Comparison of ENCODE assay signal across 1 cellular context in the genomic region with DNA sequence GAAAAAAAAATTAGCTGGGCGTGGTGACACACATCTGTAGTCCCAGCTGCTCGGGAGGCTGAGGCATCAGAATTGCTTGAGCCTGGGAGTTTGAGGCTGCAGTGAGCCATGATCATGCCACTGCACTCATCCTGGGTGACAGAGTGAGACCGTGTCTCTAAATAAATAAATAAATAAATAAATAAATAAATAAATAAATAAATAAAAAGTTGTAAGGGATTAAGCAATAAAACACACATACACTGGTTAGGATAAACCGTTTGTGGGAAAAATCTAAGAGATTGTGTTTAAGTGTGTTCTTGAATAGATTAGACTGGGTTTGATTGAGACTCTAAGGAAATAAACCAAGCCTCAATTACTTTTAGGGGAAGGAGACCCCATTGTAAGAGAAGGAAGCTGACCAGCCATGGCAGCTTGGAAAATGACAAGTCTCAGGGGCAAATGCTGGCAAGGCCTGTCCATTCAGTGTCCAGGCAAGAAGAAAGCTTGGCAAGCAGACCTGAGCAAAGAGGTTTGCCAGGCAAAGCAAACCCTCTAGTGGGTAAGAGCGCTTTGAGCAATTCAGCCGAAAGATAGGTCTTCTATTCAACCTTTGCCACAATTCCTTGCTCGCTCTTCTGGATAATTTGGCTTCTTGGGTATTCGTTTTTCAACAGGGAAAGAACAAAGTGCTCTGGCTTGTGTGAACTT.
A peak's percentile ranks its signal among the peaks of the same experiment; 100 is the strongest.
TF ChIP-seq lines count a peak whose summit lies in the region.

No MANE protein-coding gene starts in this region.

TF ChIP-seq in HEK293, 187 proteins besides CTCF, POLR2A, EP300 and RAD21 (continued from another document and continues in another):
- TF ChIP-seq ZBTB8A (tag by site-specific recombination; IDR thresholded peaks at IDR 0.05): peak; percentile 83
- TF ChIP-seq ZNF202 (tag by site-specific recombination; IDR thresholded peaks at IDR 0.05; ENCODE audit: borderline replicate concordance): no peak
- no peak for TF ChIP-seq ZNF175 (tag by site-specific recombination; IDR thresholded peaks at IDR 0.05)
- TF ChIP-seq ZNF423 (tag by site-specific recombination; IDR thresholded peaks at IDR 0.05): no peak
- TF ChIP-seq ZNF169 (tag by site-specific recombination; IDR thresholded peaks at IDR 0.05): no peak
- peak; percentile 28; the same call in 1 of the 2 replicates for TF ChIP-seq ZNF341 (tag by site-specific recombination; IDR thresholded peaks at IDR 0.05; ENCODE audit: low read depth)
- TF ChIP-seq ZNF768 (tag by site-specific recombination; IDR thresholded peaks at IDR 0.05): no peak
- no peak for TF ChIP-seq TCF7L2 (IDR thresholded peaks at IDR 0.05; ENCODE audit: borderline replicate concordance, low read depth, low read length)
- peak; percentile 93 for TF ChIP-seq ZNF266 (tag by site-specific recombination; IDR thresholded peaks at IDR 0.05; ENCODE audit: low read depth)
- TF ChIP-seq ZNF140 (tag by site-specific recombination; IDR thresholded peaks at IDR 0.05): peak; percentile 96
- peak; percentile 63; the same call in 1 of the 2 replicates for TF ChIP-seq ZNF501 (tag by site-specific recombination; IDR thresholded peaks at IDR 0.05)
- TF ChIP-seq ZNF121 (tag by site-specific recombination; IDR thresholded peaks at IDR 0.05): 0 out of 2 replicates have a peak, but pooled peaks have one; percentile 53
- no peak for TF ChIP-seq ZNF335 (tag by site-specific recombination; conservative IDR thresholded peaks at IDR 0.05)
- no peak for TF ChIP-seq ZNF223 (tag by site-specific recombination; IDR thresholded peaks at IDR 0.05)
- peak; percentile 97 for TF ChIP-seq ZNF394 (tag by site-specific recombination; IDR thresholded peaks at IDR 0.05; ENCODE audit: borderline replicate concordance)
- no peak for TF ChIP-seq ZNF488 (tag by site-specific recombination; IDR thresholded peaks at IDR 0.05)
- no peak for TF ChIP-seq ZFHX2 (tag by site-specific recombination; conservative IDR thresholded peaks at IDR 0.05)
- TF ChIP-seq ZNF654 (tag by site-specific recombination; IDR thresholded peaks at IDR 0.05; ENCODE audit: low read depth): peak; percentile 42
- 0 out of 2 replicates have a peak, but pooled peaks have one; percentile 31 for TF ChIP-seq ZFP3 (tag by site-specific recombination; IDR thresholded peaks at IDR 0.05; ENCODE audit: low read depth)
- TF ChIP-seq ZNF623 (tag by site-specific recombination; IDR thresholded peaks at IDR 0.05): peak; percentile 85
- peak; percentile 34; the same call in 1 of the 2 replicates for TF ChIP-seq SP3 (tag by site-specific recombination; IDR thresholded peaks at IDR 0.05)
- TF ChIP-seq ZNF221 (tag by site-specific recombination; IDR thresholded peaks at IDR 0.05; ENCODE audit: borderline replicate concordance): peak; percentile 56; the same call in 1 of the 2 replicates
- no peak for TF ChIP-seq ZNF311 (tag by site-specific recombination; IDR thresholded peaks at IDR 0.05; ENCODE audit: borderline replicate concordance)
- peak; percentile 74; the same call in 1 of the 2 replicates for TF ChIP-seq ZNF560 (tag by site-specific recombination; IDR thresholded peaks at IDR 0.05; ENCODE audit: borderline replicate concordance)
- TF ChIP-seq ZNF704 (tag by site-specific recombination; IDR thresholded peaks at IDR 0.05): peak; percentile 65; the same call in 1 of the 2 replicates
- no peak for TF ChIP-seq PATZ1 (tag by site-specific recombination; IDR thresholded peaks at IDR 0.05)
- TF ChIP-seq ZNF530 (tag by site-specific recombination; IDR thresholded peaks at IDR 0.05; ENCODE audit: low read depth): peak; percentile 58; the same call in 1 of the 2 replicates
- no peak for TF ChIP-seq ZNF658 (tag by site-specific recombination; IDR thresholded peaks at IDR 0.05)
- no peak for TF ChIP-seq ZNF600 (tag by site-specific recombination; IDR thresholded peaks at IDR 0.05)
- TF ChIP-seq, protein P1, sequence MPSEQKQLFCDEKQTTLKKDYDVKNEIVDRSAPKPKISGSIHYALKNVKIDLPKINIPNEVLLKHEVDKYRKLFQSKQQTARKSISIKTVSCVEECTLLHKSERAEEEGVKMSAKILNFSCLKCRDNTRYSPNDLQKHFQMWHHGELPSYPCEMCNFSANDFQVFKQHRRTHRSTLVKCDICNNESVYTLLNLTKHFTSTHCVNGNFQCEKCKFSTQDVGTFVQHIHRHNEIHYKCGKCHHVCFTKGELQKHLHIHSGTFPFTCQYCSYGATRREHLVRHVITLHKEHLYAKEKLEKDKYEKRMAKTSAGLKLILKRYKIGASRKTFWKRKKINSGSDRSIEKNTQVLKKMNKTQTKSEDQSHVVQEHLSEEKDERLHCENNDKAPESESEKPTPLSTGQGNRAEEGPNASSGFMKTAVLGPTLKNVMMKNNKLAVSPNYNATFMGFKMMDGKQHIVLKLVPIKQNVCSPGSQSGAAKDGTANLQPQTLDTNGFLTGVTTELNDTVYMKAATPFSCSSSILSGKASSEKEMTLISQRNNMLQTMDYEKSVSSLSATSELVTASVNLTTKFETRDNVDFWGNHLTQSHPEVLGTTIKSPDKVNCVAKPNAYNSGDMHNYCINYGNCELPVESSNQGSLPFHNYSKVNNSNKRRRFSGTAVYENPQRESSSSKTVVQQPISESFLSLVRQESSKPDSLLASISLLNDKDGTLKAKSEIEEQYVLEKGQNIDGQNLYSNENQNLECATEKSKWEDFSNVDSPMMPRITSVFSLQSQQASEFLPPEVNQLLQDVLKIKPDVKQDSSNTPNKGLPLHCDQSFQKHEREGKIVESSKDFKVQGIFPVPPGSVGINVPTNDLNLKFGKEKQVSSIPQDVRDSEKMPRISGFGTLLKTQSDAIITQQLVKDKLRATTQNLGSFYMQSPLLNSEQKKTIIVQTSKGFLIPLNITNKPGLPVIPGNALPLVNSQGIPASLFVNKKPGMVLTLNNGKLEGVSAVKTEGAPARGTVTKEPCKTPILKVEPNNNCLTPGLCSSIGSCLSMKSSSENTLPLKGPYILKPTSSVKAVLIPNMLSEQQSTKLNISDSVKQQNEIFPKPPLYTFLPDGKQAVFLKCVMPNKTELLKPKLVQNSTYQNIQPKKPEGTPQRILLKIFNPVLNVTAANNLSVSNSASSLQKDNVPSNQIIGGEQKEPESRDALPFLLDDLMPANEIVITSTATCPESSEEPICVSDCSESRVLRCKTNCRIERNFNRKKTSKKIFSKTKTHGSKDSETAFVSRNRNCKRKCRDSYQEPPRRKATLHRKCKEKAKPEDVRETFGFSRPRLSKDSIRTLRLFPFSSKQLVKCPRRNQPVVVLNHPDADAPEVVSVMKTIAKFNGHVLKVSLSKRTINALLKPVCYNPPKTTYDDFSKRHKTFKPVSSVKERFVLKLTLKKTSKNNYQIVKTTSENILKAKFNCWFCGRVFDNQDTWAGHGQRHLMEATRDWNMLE (tag by site-specific recombination; conservative IDR thresholded peaks at IDR 0.05; ENCODE audit: low read depth): peak; percentile 96
- TF ChIP-seq PRDM1 (tag by site-specific recombination; IDR thresholded peaks at IDR 0.05): no peak
- TF ChIP-seq ZNF639 (tag by site-specific recombination; IDR thresholded peaks at IDR 0.05): peak; percentile 25; the same call in 1 of the 2 replicates
- TF ChIP-seq MZF1 (tag by site-specific recombination; IDR thresholded peaks at IDR 0.05; ENCODE audit: borderline replicate concordance): no peak; the same call in 1 of the 2 replicates
- TF ChIP-seq ZNF132 (tag by site-specific recombination; IDR thresholded peaks at IDR 0.05; ENCODE audit: borderline replicate concordance): no peak
- TF ChIP-seq ZNF473 (tag by site-specific recombination; IDR thresholded peaks at IDR 0.05): no peak
- no peak for TF ChIP-seq SP2 (tag by site-specific recombination; IDR thresholded peaks at IDR 0.05)
- peak; percentile 74; the same call in 1 of the 2 replicates for TF ChIP-seq ZBTB1 (tag by site-specific recombination; IDR thresholded peaks at IDR 0.05)
- 0 out of 2 replicates have a peak, but pooled peaks have one; percentile 77 for TF ChIP-seq ZNF404 (tag by site-specific recombination; IDR thresholded peaks at IDR 0.05)
- no peak for TF ChIP-seq ZNF449 (tag by site-specific recombination; IDR thresholded peaks at IDR 0.05)
- TF ChIP-seq ZNF292 (tag by site-specific recombination; IDR thresholded peaks at IDR 0.05; ENCODE audit: borderline replicate concordance, low read depth): peak; percentile 86
- no peak for TF ChIP-seq ZNF324 (tag by site-specific recombination; IDR thresholded peaks at IDR 0.05)
- peak; percentile 70; the same call in 1 of the 2 replicates for TF ChIP-seq ZNF791 (tag by site-specific recombination; IDR thresholded peaks at IDR 0.05)
- TF ChIP-seq, protein P2, sequence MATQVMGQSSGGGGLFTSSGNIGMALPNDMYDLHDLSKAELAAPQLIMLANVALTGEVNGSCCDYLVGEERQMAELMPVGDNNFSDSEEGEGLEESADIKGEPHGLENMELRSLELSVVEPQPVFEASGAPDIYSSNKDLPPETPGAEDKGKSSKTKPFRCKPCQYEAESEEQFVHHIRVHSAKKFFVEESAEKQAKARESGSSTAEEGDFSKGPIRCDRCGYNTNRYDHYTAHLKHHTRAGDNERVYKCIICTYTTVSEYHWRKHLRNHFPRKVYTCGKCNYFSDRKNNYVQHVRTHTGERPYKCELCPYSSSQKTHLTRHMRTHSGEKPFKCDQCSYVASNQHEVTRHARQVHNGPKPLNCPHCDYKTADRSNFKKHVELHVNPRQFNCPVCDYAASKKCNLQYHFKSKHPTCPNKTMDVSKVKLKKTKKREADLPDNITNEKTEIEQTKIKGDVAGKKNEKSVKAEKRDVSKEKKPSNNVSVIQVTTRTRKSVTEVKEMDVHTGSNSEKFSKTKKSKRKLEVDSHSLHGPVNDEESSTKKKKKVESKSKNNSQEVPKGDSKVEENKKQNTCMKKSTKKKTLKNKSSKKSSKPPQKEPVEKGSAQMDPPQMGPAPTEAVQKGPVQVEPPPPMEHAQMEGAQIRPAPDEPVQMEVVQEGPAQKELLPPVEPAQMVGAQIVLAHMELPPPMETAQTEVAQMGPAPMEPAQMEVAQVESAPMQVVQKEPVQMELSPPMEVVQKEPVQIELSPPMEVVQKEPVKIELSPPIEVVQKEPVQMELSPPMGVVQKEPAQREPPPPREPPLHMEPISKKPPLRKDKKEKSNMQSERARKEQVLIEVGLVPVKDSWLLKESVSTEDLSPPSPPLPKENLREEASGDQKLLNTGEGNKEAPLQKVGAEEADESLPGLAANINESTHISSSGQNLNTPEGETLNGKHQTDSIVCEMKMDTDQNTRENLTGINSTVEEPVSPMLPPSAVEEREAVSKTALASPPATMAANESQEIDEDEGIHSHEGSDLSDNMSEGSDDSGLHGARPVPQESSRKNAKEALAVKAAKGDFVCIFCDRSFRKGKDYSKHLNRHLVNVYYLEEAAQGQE (tag by site-specific recombination; IDR thresholded peaks at IDR 0.05): peak; percentile 82
